36 cellular contexts compared by ENCODE assay signal in genomic region chr14:94309721-94310120, GRCh38. TPM values are rescaled to one million over a fixed set of nuclear protein-coding genes. Genes with fewer than 3 reads are reported as not detected.
"Had no signal": no experiment of that assay in that cellular context is flagged by ENCODE, and none has a peak within 500 bp of the region (broad histone marks: within the 10 kb centered on the region; RNA-seq: fewer than 3 reads in every experiment).

No MANE protein-coding gene starts in this region.

- H3K27me3 Mint-ChIP-seq: progenitor cell of endocrine pancreas; stimulated activated naive B cell treated with anti-CD40 and anti-IgM and Interleukin-4, amounts not matched to agents 10 μg/mL and 1 μg/mL and 100 μg/mL, for 72 hours had no signal

- H3K4me2 ChIP-seq: smooth muscle cell had no signal

- H2AFZ ChIP-seq: parathyroid adenoma had no signal

- ATAC-seq: naive thymus-derived CD8-positive, alpha-beta T cell; natural killer cell treated with Interleukin-12 subunit alpha and Interleukin-12 subunit beta and Interleukin-15 and Interleukin-18, amount 100 ng/mL, for 72 hours; psoas muscle; right cardiac atrium; sciatic nerve; stimulated activated effector memory CD8-positive, alpha-beta T cell treated with anti-CD3 and anti-CD28 coated beads, Interleukin-12 subunit alpha, Interleukin-12 subunit beta, amount 100 ng/mL, for 72 hours; stimulated activated naive B cell treated with anti-CD40 and anti-IgM and Interleukin-4, amounts not matched to agents 10 μg/mL and 1 μg/mL and 100 μg/mL, for 72 hours had no signal

- H3K36me3 Mint-ChIP-seq: stimulated activated effector memory CD8-positive, alpha-beta T cell treated with anti-CD3 and anti-CD28 coated beads, Interleukin-12 subunit alpha, Interleukin-12 subunit beta, amount 100 ng/mL, for 72 hours had no signal

- H3K4me3 ChIP-seq: ovary, psoas muscle, skin epidermis, smooth muscle cell, spleen, stomach, thoracic aorta, thyroid gland, tibial nerve, upper lobe of left lung, vagina had no signal

- H3K27me3 ChIP-seq: neutrophil, ovary, thyroid gland, tibial nerve, upper lobe of left lung, vagina had no signal

- H3K27ac ChIP-seq: neutrophil, ovary, parathyroid adenoma, psoas muscle, skin epidermis, spleen, stomach, thoracic aorta, thyroid gland, tibial nerve, upper lobe of left lung, vagina had no signal

- DNase-seq: naive thymus-derived CD8-positive, alpha-beta T cell; nephron progenitor cell; nucleus accumbens; ovary; posterior cingulate gyrus; psoas muscle; right cardiac atrium; spleen; stimulated activated CD4-positive, alpha-beta T cell treated with anti-CD3 and anti-CD28 coated beads, Interleukin-12 subunit alpha, Interleukin-12 subunit beta, amount 100 ng/mL, for 4 hours; stimulated activated CD4-positive, alpha-beta T cell treated with anti-CD3 and anti-CD28 coated beads, Interleukin-1b, Interleukin-23, amount 100 ng/mL, for 48 hours; stimulated activated CD4-positive, alpha-beta T cell treated with anti-CD3 and anti-CD28 coated beads, Interleukin-4, amount 100 ng/mL, for 1 hour; stimulated activated CD4-positive, alpha-beta T cell treated with anti-CD3 and anti-CD28 coated beads, Interleukin-4, amount 100 ng/mL, for 4 hours; stimulated activated naive B cell treated with anti-CD40 and anti-IgM and Interleukin-4, amounts not matched to agents 10 μg/mL and 1 μg/mL and 100 μg/mL, for 72 hours; stimulated activated naive CD4-positive, alpha-beta T cell treated with Interleukin-2 at 50 U/mL for 16 hours; stomach; thyroid gland had no signal

- H3K36me3 ChIP-seq: neutrophil, ovary, spleen, stomach, thoracic aorta, thyroid gland, tibial nerve, upper lobe of left lung, vagina had no signal

- H3K79me2 ChIP-seq: parathyroid adenoma had no signal

- H3K4me1 Mint-ChIP-seq: naive thymus-derived CD8-positive, alpha-beta T cell; nephron progenitor cell; neural crest cell; stimulated activated effector memory CD8-positive, alpha-beta T cell treated with anti-CD3 and anti-CD28 coated beads, Interleukin-12 subunit alpha, Interleukin-12 subunit beta, amount 100 ng/mL, for 72 hours; stimulated activated naive B cell treated with anti-CD40 and anti-IgM and Interleukin-4, amounts not matched to agents 10 μg/mL and 1 μg/mL and 100 μg/mL, for 72 hours had no signal

- FAIRE-seq: urothelium cell line had no signal

- H3K4me1 ChIP-seq: parathyroid adenoma, psoas muscle, spleen, stomach, thyroid gland, tibial nerve, upper lobe of left lung had no signal

- H3K9me3 ChIP-seq: neutrophil, ovary, psoas muscle, thoracic aorta, thyroid gland, vagina had no signal

- H3K9ac ChIP-seq: parathyroid adenoma had no signal

- H3K27ac Mint-ChIP-seq: naive thymus-derived CD8-positive, alpha-beta T cell; natural killer cell treated with Interleukin-12 subunit alpha and Interleukin-12 subunit beta and Interleukin-15 and Interleukin-18, amount 100 ng/mL, for 72 hours; nephron progenitor cell; progenitor cell of endocrine pancreas; stimulated activated effector memory CD8-positive, alpha-beta T cell treated with anti-CD3 and anti-CD28 coated beads, Interleukin-12 subunit alpha, Interleukin-12 subunit beta, amount 100 ng/mL, for 72 hours; stimulated activated naive B cell treated with anti-CD40 and anti-IgM and Interleukin-4, amounts not matched to agents 10 μg/mL and 1 μg/mL and 100 μg/mL, for 72 hours; stimulated activated naive CD8-positive, alpha-beta T cell treated with anti-CD3 and anti-CD28 coated beads, Interleukin-15, Interleukin-2, amounts not matched to agents 100 ng/mL and 50 ng/mL, for 24 hours had no signal

- H3K4me3 Mint-ChIP-seq: naive thymus-derived CD8-positive, alpha-beta T cell; natural killer cell treated with Interleukin-12 subunit alpha and Interleukin-12 subunit beta and Interleukin-15 and Interleukin-18, amount 100 ng/mL, for 72 hours; nephron progenitor cell; neural crest cell; stimulated activated effector memory CD8-positive, alpha-beta T cell treated with anti-CD3 and anti-CD28 coated beads, Interleukin-12 subunit alpha, Interleukin-12 subunit beta, amount 100 ng/mL, for 72 hours; stimulated activated naive B cell treated with anti-CD40 and anti-IgM and Interleukin-4, amounts not matched to agents 10 μg/mL and 1 μg/mL and 100 μg/mL, for 72 hours; stimulated activated naive CD8-positive, alpha-beta T cell treated with anti-CD3 and anti-CD28 coated beads, Interleukin-15, Interleukin-2, amounts not matched to agents 100 ng/mL and 50 ng/mL, for 24 hours had no signal

RNA-seq across cellular contexts. Expression of gene SERPINA6, which starts 13.4 kb away (rescaled TPM):
- total RNA-seq: naive thymus-derived CD8-positive, alpha-beta T cell; natural killer cell treated with Interleukin-12 subunit alpha and Interleukin-12 subunit beta and Interleukin-15 and Interleukin-18, amount 100 ng/mL, for 72 hours; neural crest cell; psoas muscle; right cardiac atrium; sciatic nerve; smooth muscle cell; spleen; stomach; subcutaneous adipose tissue; temporal lobe; thoracic aorta; thyroid gland; ureter; vagina had no signal
- polyA plus RNA-seq: naive thymus-derived CD8-positive, alpha-beta T cell; psoas muscle; right cardiac atrium; smooth muscle cell; spleen had no signal

RNA-seq across cellular contexts. Expression of gene SERPINA10, which starts 16.7 kb away (rescaled TPM):
- total RNA-seq: naive thymus-derived CD8-positive, alpha-beta T cell; natural killer cell treated with Interleukin-12 subunit alpha and Interleukin-12 subunit beta and Interleukin-15 and Interleukin-18, amount 100 ng/mL, for 72 hours; neural crest cell; omental fat pad; psoas muscle; renal cortical epithelial cell; right cardiac atrium; sciatic nerve; smooth muscle cell; spleen; stomach; subcutaneous adipose tissue; temporal lobe; thyroid gland; tibial nerve; ureter; vagina had no signal
- polyA plus RNA-seq: naive thymus-derived CD8-positive, alpha-beta T cell; ovary; psoas muscle; right cardiac atrium; smooth muscle cell; spleen had no signal

RNA-seq across cellular contexts. Expression of gene SERPINA2, which starts 56.8 kb away (rescaled TPM):
- total RNA-seq: naive thymus-derived CD8-positive, alpha-beta T cell; natural killer cell treated with Interleukin-12 subunit alpha and Interleukin-12 subunit beta and Interleukin-15 and Interleukin-18, amount 100 ng/mL, for 72 hours; neural crest cell; omental fat pad; ovary; progenitor cell of endocrine pancreas; psoas muscle; right cardiac atrium; sciatic nerve; smooth muscle cell; spleen; stomach; subcutaneous adipose tissue; temporal lobe; thoracic aorta; thyroid gland; tibial nerve; upper lobe of left lung; ureter; vagina had no signal
- polyA plus RNA-seq: naive thymus-derived CD8-positive, alpha-beta T cell; ovary; psoas muscle; right cardiac atrium; smooth muscle cell; spleen; stomach had no signal
